Comparison of ENCODE assay signal across 11 cellular contexts in genomic region chr9:120735415-120736126, GRCh38. TPM values are rescaled to one million over a fixed set of nuclear protein-coding genes. Genes with fewer than 3 reads are reported as not detected.
A peak's percentile ranks its signal among the peaks of the same experiment; 100 is the strongest.
DNase-seq lines count a peak whose midpoint lies in the region; ATAC-seq and TF ChIP-seq lines count a peak whose summit lies in the region.
"Had no signal": no experiment of that assay in that cellular context is flagged by ENCODE, and none has a peak within 500 bp of the region (broad histone marks: within the 10 kb centered on the region; RNA-seq: fewer than 3 reads in every experiment).

No MANE protein-coding gene starts in this region.

- H3K14ac ChIP-seq in mesenchymal stem cell (ENCODE audit: low read length in 2 of 2) = no peak overlapping the region

- ATAC-seq in GM21737 (IDR thresholded peaks at IDR 0.05; ENCODE audit: unreplicated experiment) = no peak
- ATAC-seq: GM23338 had no signal

- H3K23ac ChIP-seq in mesenchymal stem cell (ENCODE audit: low read length in 2 of 2) = no peak overlapping the region

- no peak overlapping the region for H2BK15ac ChIP-seq in mesenchymal stem cell (ENCODE audit: low read depth, poor library complexity, severe bottlenecking)

- TF ChIP-seq CTCF in AG10803 (conservative IDR thresholded peaks at IDR 0.05; ENCODE audit: low read length) (no peak), endothelial cell (IDR thresholded peaks at IDR 0.05; ENCODE audit: unreplicated experiment) (no peak)

- H4K8ac ChIP-seq in mesenchymal stem cell (ENCODE audit: low read length) = no peak overlapping the region

- H3K4me1 Mint-ChIP-seq in dendritic cell treated with granulocyte-macrophage colony-stimulating factor and Interleukin-4, amounts not matched to agents 40 ng/mL and 50 ng/mL, for 4 days (ENCODE audit: low read depth) = peaks cover 47% of the 10 kb centered on the region
- no peaks in the 10 kb centered on the region for H3K4me1 Mint-ChIP-seq in endothelial cell (ENCODE audit: unreplicated experiment)

- H2BK120ac ChIP-seq in mesenchymal stem cell (ENCODE audit: low read depth, low read length) = no peak overlapping the region

- H3K4me3 Mint-ChIP-seq in dendritic cell treated with granulocyte-macrophage colony-stimulating factor and Interleukin-4, amounts not matched to agents 40 ng/mL and 50 ng/mL, for 4 days = no peak overlapping the region
- H3K4me3 Mint-ChIP-seq in endothelial cell (ENCODE audit: unreplicated experiment) = no peak overlapping the region
- H3K4me3 Mint-ChIP-seq: GM23338 had no signal

- no peak overlapping the region for H3K9ac ChIP-seq in mesenchymal stem cell (ENCODE audit: low read length)

- WGBS in mesenchymal stem cell = 94% methylated on average over 2 of the region's 3 CpGs

- H3K4me3 ChIP-seq in AG10803 (ENCODE audit: low read length) = no peak overlapping the region
- no peak overlapping the region for H3K4me3 ChIP-seq in mesenchymal stem cell (ENCODE audit: insufficient read depth in 1 of 2, low read depth in 1 of 2, low read length in 2 of 2)
- H3K4me3 ChIP-seq: GM23338 had no signal

- peak overlapping the region; percentile 75 for H2AK5ac ChIP-seq in mesenchymal stem cell (ENCODE audit: low read length, severe bottlenecking)

- H3K27me3 ChIP-seq in mesenchymal stem cell (ENCODE audit: control insufficient read depth in 1 of 2, insufficient read depth in 1 of 2, low read length in 2 of 2) = no peaks in the 10 kb centered on the region

- no peak overlapping the region for H3K4ac ChIP-seq in mesenchymal stem cell (ENCODE audit: low read depth in 1 of 2, low read length in 2 of 2)

- no peak overlapping the region for H3K4me2 ChIP-seq in mesenchymal stem cell (ENCODE audit: low read length, poor library complexity, severe bottlenecking)
- H3K4me2 ChIP-seq: GM23338 had no signal

- H2BK5ac ChIP-seq in mesenchymal stem cell (ENCODE audit: low read depth, low read length, poor library complexity, severe bottlenecking) = no peak overlapping the region

- H3K36me3 Mint-ChIP-seq in dendritic cell treated with granulocyte-macrophage colony-stimulating factor and Interleukin-4, amounts not matched to agents 40 ng/mL and 50 ng/mL, for 4 days (ENCODE audit: low read depth) = no peaks in the 10 kb centered on the region
- no peaks in the 10 kb centered on the region for H3K36me3 Mint-ChIP-seq in endothelial cell (ENCODE audit: low read depth, unreplicated experiment)

- no peak overlapping the region for H4K91ac ChIP-seq in mesenchymal stem cell (ENCODE audit: low read length)

- H3K36me3 ChIP-seq in mesenchymal stem cell (ENCODE audit: control insufficient read depth in 1 of 2, insufficient read depth in 2 of 2, low read depth in 1 of 2, low read length in 2 of 2) = no peaks in the 10 kb centered on the region

- no peaks in the 10 kb centered on the region for H3K9me3 Mint-ChIP-seq in dendritic cell treated with granulocyte-macrophage colony-stimulating factor and Interleukin-4, amounts not matched to agents 40 ng/mL and 50 ng/mL, for 4 days
- H3K9me3 Mint-ChIP-seq in endothelial cell (ENCODE audit: unreplicated experiment) = no peaks in the 10 kb centered on the region
- H3K9me3 Mint-ChIP-seq: GM23338 had no signal

- H3K27ac ChIP-seq in mesenchymal stem cell (ENCODE audit: low read length, poor library complexity, severe bottlenecking) = no peak overlapping the region

- DNase-seq in AG10803 (ENCODE audit: low read depth) (peak; percentile 82), NAMALWA (ENCODE audit: low spot score) (peak; percentile 29), mesenchymal stem cell (peak; percentile 73), EL (no peak), HUDEP-2 (lab: John Stamatoyannopoulos, UW; ENCODE audit: unreplicated experiment in 76 of 76) (no peak), endothelial cell (ENCODE audit: low spot score) (no peak)
- DNase-seq: effector CD4-positive, alpha-beta T cell; NCI-H345 had no signal

- no peak overlapping the region for H3K18ac ChIP-seq in mesenchymal stem cell (ENCODE audit: low read depth in 1 of 2, low read length in 2 of 2)

- no peaks in the 10 kb centered on the region for H3K79me1 ChIP-seq in mesenchymal stem cell (replicated peaks; ENCODE audit: low read length, poor library complexity, severe bottlenecking)

- no peaks in the 10 kb centered on the region for H3K9me3 ChIP-seq in mesenchymal stem cell (ENCODE audit: control insufficient read depth, low read length)

- H2BK12ac ChIP-seq in mesenchymal stem cell (ENCODE audit: low read length in 2 of 2) = peak overlapping the region in 1 of 2 experiments; percentile 31

- no peak overlapping the region for H2AFZ ChIP-seq in mesenchymal stem cell (ENCODE audit: low read depth, low read length)
- H2AFZ ChIP-seq: GM23338 had no signal

- intact Hi-C loops in dendritic cell treated with granulocyte-macrophage colony-stimulating factor and Interleukin-4, amounts not matched to agents 40 ng/mL and 50 ng/mL, for 4 days (cut with micrococcal nuclease) = no loop called here

- peaks cover 22% of the 10 kb centered on the region for H3K4me1 ChIP-seq in mesenchymal stem cell (ENCODE audit: control insufficient read depth, insufficient read depth, low read depth, low read length)

- no peaks in the 10 kb centered on the region for H3K27me3 Mint-ChIP-seq in dendritic cell treated with granulocyte-macrophage colony-stimulating factor and Interleukin-4, amounts not matched to agents 40 ng/mL and 50 ng/mL, for 4 days
- H3K27me3 Mint-ChIP-seq in endothelial cell (ENCODE audit: unreplicated experiment) = no peaks in the 10 kb centered on the region

- H3K27ac Mint-ChIP-seq in dendritic cell treated with granulocyte-macrophage colony-stimulating factor and Interleukin-4, amounts not matched to agents 40 ng/mL and 50 ng/mL, for 4 days = peak overlapping the region; percentile 57
- H3K27ac Mint-ChIP-seq in endothelial cell (ENCODE audit: unreplicated experiment) = no peak overlapping the region
- H3K27ac Mint-ChIP-seq: GM23338 had no signal

RNA-seq across cellular contexts. Expression of gene MEGF9, which starts 21.3 kb away (rescaled TPM):
- polyA plus RNA-seq in mesenchymal stem cell (2013, experiment 1 of 2) = 8.8 TPM
- polyA plus RNA-seq in mesenchymal stem cell (2013, experiment 2 of 2) = 9.1 TPM
- total RNA-seq in endothelial cell (ENCODE audit: unreplicated experiment) = 2.6 TPM

RNA-seq across cellular contexts. Expression of gene FBXW2, which starts 57.6 kb away (rescaled TPM):
- 32.7 TPM for polyA plus RNA-seq in mesenchymal stem cell (2013, experiment 1 of 2)
- polyA plus RNA-seq in mesenchymal stem cell (2013, experiment 2 of 2) = 31.5 TPM
- total RNA-seq in endothelial cell (ENCODE audit: unreplicated experiment) = 58.4 TPM

Comparison
In these comparisons a context has a peak if more than half of its experiments do, and no peak if none do; other contexts are left out.
1. DNase-seq: peak in AG10803 (single experiment), NAMALWA (single experiment) and mesenchymal stem cell (single experiment); none in EL (single experiment), HUDEP-2 (0 of 76) and endothelial cell (single experiment).